ENCODE assay signal across 15 cellular contexts in genomic region chr17:31803494-31804213, GRCh38. TPM values are rescaled to one million over a fixed set of nuclear protein-coding genes. Genes with fewer than 3 reads are reported as not detected.
A peak's percentile ranks its signal among the peaks of the same experiment; 100 is the strongest.
DNase-seq lines count a peak whose midpoint lies in the region; FAIRE-seq and TF ChIP-seq lines count a peak whose summit lies in the region.
"Had no signal": no experiment of that assay in that cellular context is flagged by ENCODE, and none has a peak within 500 bp of the region (broad histone marks: within the 10 kb centered on the region; RNA-seq: fewer than 3 reads in every experiment).

No MANE protein-coding gene starts in this region.

- H3K4me3 ChIP-seq in epithelial cell of proximal tubule (ENCODE audit: low read depth, low read length) = no peak overlapping the region
- H3K4me3 ChIP-seq: skin epidermis had no signal

- H3K4me3 Mint-ChIP-seq in progenitor cell of endocrine pancreas (ENCODE audit: low read depth) = peak overlapping the region; percentile 4
- no peak overlapping the region for H3K4me3 Mint-ChIP-seq in T-helper 2 cell treated with Interferon-gamma antibody and Interleukin-4, amounts not matched to agents 5 μg/mL and 100 μg/mL, for 36 hours
- no peak overlapping the region for H3K4me3 Mint-ChIP-seq in endothelial cell (ENCODE audit: unreplicated experiment)
- H3K4me3 Mint-ChIP-seq: activated naive CD8-positive, alpha-beta T cell treated with anti-CD3 and anti-CD28 coated beads, Interleukin-2, amount 10 ng/mL, durations not matched to agents 7 days and 5 days; CD4-positive, CD25-positive, alpha-beta regulatory T cell; natural killer cell treated with Interleukin-12 subunit alpha and Interleukin-12 subunit beta and Interleukin-15 and Interleukin-18, amount 100 ng/mL, for 72 hours had no signal

- H3K9me3 Mint-ChIP-seq in progenitor cell of endocrine pancreas (ENCODE audit: low read depth) (no peaks in the 10 kb centered on the region), endothelial cell (ENCODE audit: unreplicated experiment) (no peaks in the 10 kb centered on the region)
- no peaks in the 10 kb centered on the region for H3K9me3 Mint-ChIP-seq in T-helper 2 cell treated with Interferon-gamma antibody and Interleukin-4, amounts not matched to agents 5 μg/mL and 100 μg/mL, for 36 hours
- H3K9me3 Mint-ChIP-seq: activated naive CD8-positive, alpha-beta T cell treated with anti-CD3 and anti-CD28 coated beads, Interleukin-2, amount 10 ng/mL, durations not matched to agents 7 days and 5 days; natural killer cell treated with Interleukin-12 subunit alpha and Interleukin-12 subunit beta and Interleukin-15 and Interleukin-18, amount 100 ng/mL, for 72 hours had no signal

- H3K27ac Mint-ChIP-seq in progenitor cell of endocrine pancreas = peak overlapping the region; percentile 90
- H3K27ac Mint-ChIP-seq in T-helper 2 cell treated with Interferon-gamma antibody and Interleukin-4, amounts not matched to agents 5 μg/mL and 100 μg/mL, for 36 hours = no peak overlapping the region
- H3K27ac Mint-ChIP-seq in endothelial cell (ENCODE audit: unreplicated experiment) = no peak overlapping the region
- H3K27ac Mint-ChIP-seq: activated naive CD8-positive, alpha-beta T cell treated with anti-CD3 and anti-CD28 coated beads, Interleukin-2, amount 10 ng/mL, durations not matched to agents 7 days and 5 days; CD4-positive, CD25-positive, alpha-beta regulatory T cell; natural killer cell treated with Interleukin-12 subunit alpha and Interleukin-12 subunit beta and Interleukin-15 and Interleukin-18, amount 100 ng/mL, for 72 hours had no signal

- H3K27me3 Mint-ChIP-seq in progenitor cell of endocrine pancreas (no peaks in the 10 kb centered on the region), endothelial cell (ENCODE audit: unreplicated experiment) (no peaks in the 10 kb centered on the region)
- H3K27me3 Mint-ChIP-seq in T-helper 2 cell treated with Interferon-gamma antibody and Interleukin-4, amounts not matched to agents 5 μg/mL and 100 μg/mL, for 36 hours (ENCODE audit: low read depth) = peaks cover 5% of the 10 kb centered on the region

- DNase-seq in HTR-8/SVneo (ENCODE audit: insufficient read length, low spot score) = no peak
- DNase-seq in NCI-H774 (lab: John Stamatoyannopoulos, UW) = peak; percentile 72
- peak; percentile 67 for DNase-seq in epithelial cell of proximal tubule (ENCODE audit: low read depth)
- no peak for DNase-seq in progenitor cell of endocrine pancreas (ENCODE audit: low spot score, unreplicated experiment)
- no peak for DNase-seq in T-helper 2 cell treated with Interferon-gamma antibody and Interleukin-4, amounts not matched to agents 5 μg/mL and 100 μg/mL, for 36 hours (ENCODE audit: low spot score)
- DNase-seq in frontal cortex (ENCODE audit: low spot score in 2 of 2) = no peak
- DNase-seq in nucleus accumbens (lab: John Stamatoyannopoulos, UW) = no peak
- no peak for DNase-seq in endothelial cell (ENCODE audit: low spot score)
- DNase-seq: activated naive CD8-positive, alpha-beta T cell treated with anti-CD3 and anti-CD28 coated beads, Interleukin-2, amount 10 ng/mL, durations not matched to agents 7 days and 5 days; CD4-positive, CD25-positive, alpha-beta regulatory T cell; dermis blood vessel endothelial cell; MM.1S; NCI-H446 treated with DMSO at 0.1 percent for 48 hours had no signal

- TF ChIP-seq CTCF in epithelial cell of proximal tubule (conservative IDR thresholded peaks at IDR 0.05; ENCODE audit: low read depth, low read length) (no peak), progenitor cell of endocrine pancreas (IDR thresholded peaks at IDR 0.05; ENCODE audit: unreplicated experiment) (no peak), endothelial cell (IDR thresholded peaks at IDR 0.05; ENCODE audit: unreplicated experiment) (no peak)

- H3K36me3 Mint-ChIP-seq in progenitor cell of endocrine pancreas (ENCODE audit: insufficient read depth) = no peaks in the 10 kb centered on the region
- H3K36me3 Mint-ChIP-seq in T-helper 2 cell treated with Interferon-gamma antibody and Interleukin-4, amounts not matched to agents 5 μg/mL and 100 μg/mL, for 36 hours (ENCODE audit: low read depth) = no peaks in the 10 kb centered on the region
- no peaks in the 10 kb centered on the region for H3K36me3 Mint-ChIP-seq in endothelial cell (ENCODE audit: low read depth, unreplicated experiment)
- H3K36me3 Mint-ChIP-seq: activated naive CD8-positive, alpha-beta T cell treated with anti-CD3 and anti-CD28 coated beads, Interleukin-2, amount 10 ng/mL, durations not matched to agents 7 days and 5 days; CD4-positive, CD25-positive, alpha-beta regulatory T cell; natural killer cell treated with Interleukin-12 subunit alpha and Interleukin-12 subunit beta and Interleukin-15 and Interleukin-18, amount 100 ng/mL, for 72 hours had no signal

- H3K4me1 Mint-ChIP-seq in progenitor cell of endocrine pancreas (ENCODE audit: low read depth) (peaks cover 20% of the 10 kb centered on the region), endothelial cell (ENCODE audit: unreplicated experiment) (no peaks in the 10 kb centered on the region)
- no peaks in the 10 kb centered on the region for H3K4me1 Mint-ChIP-seq in T-helper 2 cell treated with Interferon-gamma antibody and Interleukin-4, amounts not matched to agents 5 μg/mL and 100 μg/mL, for 36 hours (ENCODE audit: low read depth)
- H3K4me1 Mint-ChIP-seq: activated naive CD8-positive, alpha-beta T cell treated with anti-CD3 and anti-CD28 coated beads, Interleukin-2, amount 10 ng/mL, durations not matched to agents 7 days and 5 days; CD4-positive, CD25-positive, alpha-beta regulatory T cell had no signal

- FAIRE-seq in HTR-8/SVneo (lab: Jason Lieb, UNC) = peak; percentile 74
- FAIRE-seq in frontal cortex (lab: Jason Lieb, UNC) = no peak

RNA-seq across cellular contexts. Expression of gene COPRS, which starts 55.4 kb away (rescaled TPM):
- total RNA-seq in epithelial cell of proximal tubule (84.9 and 102 TPM in 2 replicates), progenitor cell of endocrine pancreas (33.6 and 37.8 TPM in 2 replicates), frontal cortex (35.1 TPM), endothelial cell (ENCODE audit: unreplicated experiment) (22.9 TPM)

Comparison
In these comparisons a context has a peak if more than half of its experiments do, and no peak if none do; other contexts are left out.
1. DNase-seq: peak in NCI-H774 (single experiment) and epithelial cell of proximal tubule (single experiment); none in HTR-8/SVneo (single experiment), progenitor cell of endocrine pancreas (single experiment), T-helper 2 cell treated with Interferon-gamma antibody and Interleukin-4, amounts not matched to agents 5 μg/mL and 100 μg/mL, for 36 hours (single experiment), frontal cortex (0 of 2), nucleus accumbens (0 of 56) and endothelial cell (single experiment).